Comparison of ENCODE assay signal across 1 cellular context in genomic region chr4:52037730-52038108, GRCh38.
TF ChIP-seq lines count a peak whose summit lies in the region.

No MANE protein-coding gene starts in this region.

TF ChIP-seq in SK-N-SH treated with all-trans-retinoic acid at 6 μM for 48 hours, 23 proteins besides CTCF, POLR2A, EP300 and RAD21:
- TF ChIP-seq TSHZ2 (CRISPR knock-in tag; IDR thresholded peaks at IDR 0.05) (no peak), ZFP30 (CRISPR knock-in tag; IDR thresholded peaks at IDR 0.05) (no peak), GLIS3 (CRISPR knock-in tag; IDR thresholded peaks at IDR 0.05) (no peak), PATZ1 (CRISPR knock-in tag; IDR thresholded peaks at IDR 0.05; ENCODE audit: borderline replicate concordance) (no peak), ZC3H10 (CRISPR knock-in tag; IDR thresholded peaks at IDR 0.05) (no peak), POU6F1 (CRISPR knock-in tag; IDR thresholded peaks at IDR 0.05; ENCODE audit: borderline replicate concordance, low read depth) (no peak), ZNF70 (CRISPR knock-in tag; IDR thresholded peaks at IDR 0.05) (no peak), CSDC2 (CRISPR knock-in tag; IDR thresholded peaks at IDR 0.05) (no peak), ISL1 (CRISPR knock-in tag; IDR thresholded peaks at IDR 0.05) (no peak), CSRNP3 (CRISPR knock-in tag; IDR thresholded peaks at IDR 0.05) (no peak), TOX (CRISPR knock-in tag; IDR thresholded peaks at IDR 0.05; ENCODE audit: borderline replicate concordance) (no peak), ZNF8 (CRISPR knock-in tag; IDR thresholded peaks at IDR 0.05) (no peak)
